14 cellular contexts compared by ENCODE assay signal in the genomic region with DNA sequence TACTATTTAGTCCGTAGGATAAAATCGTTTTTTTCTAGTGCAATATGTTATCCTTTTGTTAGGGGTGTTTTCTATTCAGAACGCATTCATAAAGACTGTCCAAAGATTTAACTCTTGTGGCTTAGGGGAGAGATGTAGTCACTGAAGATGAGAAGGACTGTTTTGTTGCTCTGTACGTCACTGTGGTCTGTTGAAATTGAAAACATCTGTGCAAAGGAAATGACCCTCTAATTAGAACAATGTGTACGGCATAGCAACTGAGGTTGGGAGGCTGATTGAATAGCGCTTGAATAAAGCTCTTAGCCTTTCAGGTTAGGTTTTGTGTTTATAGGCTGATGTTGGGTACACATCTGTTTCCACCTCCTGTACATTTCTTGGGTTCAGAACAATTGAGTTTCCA.
DNase-seq lines count a peak whose midpoint lies in the region; ATAC-seq, FAIRE-seq and TF ChIP-seq lines count a peak whose summit lies in the region.
"Had no signal": no experiment of that assay in that cellular context is flagged by ENCODE, and none has a peak within 500 bp of the region (broad histone marks: within the 10 kb centered on the region; RNA-seq: fewer than 3 reads in every experiment).

No MANE protein-coding gene starts in this region.

- H3K4me1 Mint-ChIP-seq in nephron, result peaks cover 32% of the 10 kb centered on the region

- no peaks in the 10 kb centered on the region for H3K27me3 Mint-ChIP-seq in nephron (ENCODE audit: low read depth)
- H3K27me3 Mint-ChIP-seq: activated CD4-positive, alpha-beta memory T cell treated with anti-CD3 and anti-CD28 coated beads for 36 hours had no signal

- peaks cover 2% of the 10 kb centered on the region for H3K9me3 Mint-ChIP-seq in nephron
- H3K9me3 Mint-ChIP-seq: activated CD4-positive, alpha-beta memory T cell treated with anti-CD3 and anti-CD28 coated beads for 36 hours had no signal

- DNase-seq in AG09319 (ENCODE audit: extremely low read depth, low read depth) (peak; percentile 96), fibroblast of gingiva (ENCODE audit: low read depth) (peak; percentile 99), urothelium cell line (ENCODE audit: low spot score) (no peak), DMS153 treated with DMSO at 0.1 percent for 48 hours (lab: John Stamatoyannopoulos, UW; ENCODE audit: unreplicated experiment) (no peak), dorsolateral prefrontal cortex (no peak)
- DNase-seq: activated CD4-positive, alpha-beta memory T cell treated with anti-CD3 and anti-CD28 coated beads for 36 hours; activated naive CD4-positive, alpha-beta T cell treated with Interleukin-2 at 50 U/mL for 16 hours; CD4-positive, CD25-positive, alpha-beta regulatory T cell; NCI-H2081; posterior cingulate gyrus had no signal

- H3K27ac ChIP-seq in dorsolateral prefrontal cortex, result no peak overlapping the region

- H3K27me3 ChIP-seq in dorsolateral prefrontal cortex, result peaks cover 0 to 12% (median 0%) of the 10 kb centered on the region in 45 donors

- no peak overlapping the region for H3K4me3 Mint-ChIP-seq in nephron
- H3K4me3 Mint-ChIP-seq: activated CD4-positive, alpha-beta memory T cell treated with anti-CD3 and anti-CD28 coated beads for 36 hours had no signal

- H3K27ac Mint-ChIP-seq in nephron, result peak overlapping the region; percentile 23 to 55 (median 50)
- H3K27ac Mint-ChIP-seq: activated CD4-positive, alpha-beta memory T cell treated with anti-CD3 and anti-CD28 coated beads for 36 hours; CD4-positive, CD25-positive, alpha-beta regulatory T cell had no signal

- H3K4me3 ChIP-seq in dorsolateral prefrontal cortex, result no peak overlapping the region

- FAIRE-seq in urothelium cell line (lab: Jason Lieb, UNC), result no peak
- FAIRE-seq: keratinocyte had no signal

- no peaks in the 10 kb centered on the region for H3K36me3 Mint-ChIP-seq in nephron (ENCODE audit: low read depth)
- H3K36me3 Mint-ChIP-seq: activated CD4-positive, alpha-beta memory T cell treated with anti-CD3 and anti-CD28 coated beads for 36 hours; CD4-positive, CD25-positive, alpha-beta regulatory T cell had no signal

- intact Hi-C loops in dorsolateral prefrontal cortex (cut with DNase I), result no loop called here

- no peak for ATAC-seq in HG02678 (IDR thresholded peaks at IDR 0.05; ENCODE audit: unreplicated experiment)

- TF ChIP-seq CTCF in AG09319 (IDR thresholded peaks at IDR 0.05; ENCODE audit: low read depth, low read length) (no peak), nephron (IDR thresholded peaks at IDR 0.05; ENCODE audit: unreplicated experiment in 3 of 3) (no peak), dorsolateral prefrontal cortex (IDR thresholded peaks at IDR 0.05 in 54 of 56, conservative IDR thresholded peaks at IDR 0.05 in 2 of 56; ENCODE audit: low read depth in 1 of 56, partially characterized antibody in 56 of 56) (no peak)

TF ChIP-seq in PFSK-1, 5 proteins besides CTCF, POLR2A, EP300 and RAD21:
- TF ChIP-seq REST (IDR thresholded peaks at IDR 0.05; ENCODE audit: insufficient read depth in 1 of 2, low read depth in 2 of 2, low read length in 2 of 2) (peak in 1 of 2 experiments; percentile 78; a peak in 2 of 4 replicates), TAF1 (IDR thresholded peaks at IDR 0.05; ENCODE audit: borderline replicate concordance, insufficient read depth, low read length) (peak; percentile 66; the same call in 1 of the 2 replicates), SIN3A (IDR thresholded peaks at IDR 0.05; ENCODE audit: borderline replicate concordance, insufficient read depth, low read length) (peak; percentile 92), FOXP2 (optimal IDR thresholded peaks at IDR 0.05; ENCODE audit: borderline replicate concordance, extremely low read depth, extremely low read length, insufficient read depth) (peak; percentile 68), POLR2AphosphoS5 (IDR thresholded peaks at IDR 0.05; ENCODE audit: low read depth, low read length) (peak; percentile 92)

Comparison
In these comparisons a context has a peak if more than half of its experiments do, and no peak if none do; other contexts are left out.
1. DNase-seq: peak in AG09319 (single experiment) and fibroblast of gingiva (single experiment); none in urothelium cell line (single experiment), DMS153 treated with DMSO at 0.1 percent for 48 hours (single experiment) and dorsolateral prefrontal cortex (0 of 10).